2 cellular contexts compared by ENCODE assay signal in genomic region chr2:111375320-111375883, GRCh38.
TF ChIP-seq lines count a peak whose summit lies in the region.
"Not testable (repeated sequence)": the region's sequence is repeated elsewhere in the genome, so short reads cannot be mapped to it uniquely, and the experiment has no call there.

No MANE protein-coding gene starts in this region.

TF ChIP-seq in K562, 482 proteins besides CTCF, POLR2A, EP300 and RAD21 (continues in another document):
- TF ChIP-seq CEBPG (CRISPR knock-in tag; IDR thresholded peaks at IDR 0.05) (peak; percentile 85), CEBPG (tag; conservative IDR thresholded peaks at IDR 0.05 in 1 of 2, IDR thresholded peaks at IDR 0.05 in 1 of 2) (peak; percentile 77 to 83), MEIS2 (IDR thresholded peaks at IDR 0.05; ENCODE audit: partially characterized antibody) (peak; percentile 79), PKNOX1 (IDR thresholded peaks at IDR 0.05) (peak; percentile 81), RFX1 (IDR thresholded peaks at IDR 0.05) (0 out of 2 replicates have a peak, but pooled peaks have one; percentile 9), PBX2 (tag; conservative IDR thresholded peaks at IDR 0.05; ENCODE audit: low read depth) (peak; percentile 55), DMBX1 (CRISPR knock-in tag; IDR thresholded peaks at IDR 0.05; ENCODE audit: borderline replicate concordance) (0 out of 2 replicates have a peak, but pooled peaks have one; percentile 20), ETV5 (CRISPR knock-in tag; IDR thresholded peaks at IDR 0.05; ENCODE audit: low read depth) (0 out of 2 replicates have a peak, but pooled peaks have one; percentile 36), ZBTB5 (IDR thresholded peaks at IDR 0.05) (peak; percentile 77), ATF3 (IDR thresholded peaks at IDR 0.05) (peak; percentile 39; the same call in 1 of the 2 replicates), TCF3 (CRISPR knock-in tag; IDR thresholded peaks at IDR 0.05) (peak; percentile 41), CC2D1A (IDR thresholded peaks at IDR 0.05) (peak; percentile 39; the same call in 1 of the 2 replicates), ELF1 (tag; IDR thresholded peaks at IDR 0.05) (peak; percentile 39; the same call in 1 of the 2 replicates), CXXC5 (CRISPR knock-in tag; IDR thresholded peaks at IDR 0.05) (peak; percentile 31; the same call in 1 of the 2 replicates), MAZ (CRISPR knock-in tag; conservative IDR thresholded peaks at IDR 0.05 in 1 of 2, IDR thresholded peaks at IDR 0.05 in 1 of 2) (0 out of 4 replicates have a peak, but pooled peaks of 1 of the 2 experiments have one; percentile 23), CEBPB (tag; IDR thresholded peaks at IDR 0.05) (peak; percentile 97), SMAD4 (CRISPR knock-in tag; conservative IDR thresholded peaks at IDR 0.05) (peak; percentile 36; the same call in 1 of the 2 replicates)
- TF ChIP-seq, protein P1, sequence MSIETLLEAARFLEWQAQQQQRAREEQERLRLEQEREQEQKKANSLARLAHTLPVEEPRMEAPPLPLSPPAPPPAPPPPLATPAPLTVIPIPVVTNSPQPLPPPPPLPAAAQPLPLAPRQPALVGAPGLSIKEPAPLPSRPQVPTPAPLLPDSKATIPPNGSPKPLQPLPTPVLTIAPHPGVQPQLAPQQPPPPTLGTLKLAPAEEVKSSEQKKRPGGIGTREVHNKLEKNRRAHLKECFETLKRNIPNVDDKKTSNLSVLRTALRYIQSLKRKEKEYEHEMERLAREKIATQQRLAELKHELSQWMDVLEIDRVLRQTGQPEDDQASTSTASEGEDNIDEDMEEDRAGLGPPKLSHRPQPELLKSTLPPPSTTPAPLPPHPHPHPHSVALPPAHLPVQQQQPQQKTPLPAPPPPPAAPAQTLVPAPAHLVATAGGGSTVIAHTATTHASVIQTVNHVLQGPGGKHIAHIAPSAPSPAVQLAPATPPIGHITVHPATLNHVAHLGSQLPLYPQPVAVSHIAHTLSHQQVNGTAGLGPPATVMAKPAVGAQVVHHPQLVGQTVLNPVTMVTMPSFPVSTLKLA (conservative IDR thresholded peaks at IDR 0.05): peak in 1 of 2 experiments; percentile 40; a peak in 1 of 4 replicates
- TF ChIP-seq PBX2 (CRISPR knock-in tag; IDR thresholded peaks at IDR 0.05; ENCODE audit: low read depth); ATF3 (CRISPR knock-in tag; conservative IDR thresholded peaks at IDR 0.05): not testable (repeated sequence)
- TF ChIP-seq, protein P2, sequence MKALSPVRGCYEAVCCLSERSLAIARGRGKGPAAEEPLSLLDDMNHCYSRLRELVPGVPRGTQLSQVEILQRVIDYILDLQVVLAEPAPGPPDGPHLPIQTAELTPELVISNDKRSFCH (CRISPR knock-in tag; IDR thresholded peaks at IDR 0.05): not testable (repeated sequence)
- TF ChIP-seq, protein P2 (tag; IDR thresholded peaks at IDR 0.05): 0 out of 2 replicates have a peak, but pooled peaks have one; percentile 28

TF ChIP-seq in HepG2, 621 proteins besides CTCF, POLR2A, EP300 and RAD21:
- TF ChIP-seq, protein P3, sequence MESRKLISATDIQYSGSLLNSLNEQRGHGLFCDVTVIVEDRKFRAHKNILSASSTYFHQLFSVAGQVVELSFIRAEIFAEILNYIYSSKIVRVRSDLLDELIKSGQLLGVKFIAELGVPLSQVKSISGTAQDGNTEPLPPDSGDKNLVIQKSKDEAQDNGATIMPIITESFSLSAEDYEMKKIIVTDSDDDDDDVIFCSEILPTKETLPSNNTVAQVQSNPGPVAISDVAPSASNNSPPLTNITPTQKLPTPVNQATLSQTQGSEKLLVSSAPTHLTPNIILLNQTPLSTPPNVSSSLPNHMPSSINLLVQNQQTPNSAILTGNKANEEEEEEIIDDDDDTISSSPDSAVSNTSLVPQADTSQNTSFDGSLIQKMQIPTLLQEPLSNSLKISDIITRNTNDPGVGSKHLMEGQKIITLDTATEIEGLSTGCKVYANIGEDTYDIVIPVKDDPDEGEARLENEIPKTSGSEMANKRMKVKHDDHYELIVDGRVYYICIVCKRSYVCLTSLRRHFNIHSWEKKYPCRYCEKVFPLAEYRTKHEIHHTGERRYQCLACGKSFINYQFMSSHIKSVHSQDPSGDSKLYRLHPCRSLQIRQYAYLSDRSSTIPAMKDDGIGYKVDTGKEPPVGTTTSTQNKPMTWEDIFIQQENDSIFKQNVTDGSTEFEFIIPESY (CRISPR knock-in tag; IDR thresholded peaks at IDR 0.05): peak; percentile 49; the same call in 1 of the 2 replicates
- peak; percentile 70 for TF ChIP-seq BCL6 (CRISPR knock-in tag; IDR thresholded peaks at IDR 0.05)
